16 cellular contexts compared by ENCODE assay signal in genomic region chr17:83085526-83086196, GRCh38. TPM values are rescaled to one million over a fixed set of nuclear protein-coding genes. Genes with fewer than 3 reads are reported as not detected.
DNase-seq lines count a peak whose midpoint lies in the region; ATAC-seq and TF ChIP-seq lines count a peak whose summit lies in the region.
"Had no signal": no experiment of that assay in that cellular context is flagged by ENCODE, and none has a peak within 500 bp of the region (broad histone marks: within the 10 kb centered on the region; RNA-seq: fewer than 3 reads in every experiment).

No MANE protein-coding gene starts in this region.

- TF ChIP-seq RAD21 in IMR-90 (IDR thresholded peaks at IDR 0.05; ENCODE audit: low read length), result no peak

- H3K27me3 ChIP-seq in ACC112 (ENCODE audit: insufficient read depth, low read length), result no peaks in the 10 kb centered on the region
- H3K27me3 ChIP-seq in IMR-90 (ENCODE audit: control insufficient read depth, insufficient read depth, low read length), result no peaks in the 10 kb centered on the region
- H3K27me3 ChIP-seq in esophagus (ENCODE audit: control insufficient read depth in 1 of 2, insufficient read depth in 2 of 2, low read length in 2 of 2), result no peaks in the 10 kb centered on the region
- H3K27me3 ChIP-seq in CD8-positive, alpha-beta T cell (ENCODE audit: insufficient read depth, low read length), result no peaks in the 10 kb centered on the region
- H3K27me3 ChIP-seq: heart left ventricle had no signal

- peak overlapping the region; percentile 61 for H3K4ac ChIP-seq in IMR-90 (ENCODE audit: low read depth, low read length)

- peak overlapping the region; percentile 99 for H2BK5ac ChIP-seq in IMR-90 (ENCODE audit: low read depth, low read length, poor library complexity, severe bottlenecking)

- dilution Hi-C loops in IMR-90 (cut with HindIII; ENCODE audit: low sequenced_read_pairs, unreplicated experiment), result no loop called here

- H4K91ac ChIP-seq in IMR-90 (ENCODE audit: insufficient read depth, low read depth, low read length), result 0 out of 2 replicates have a peak overlapping the region, but pooled peaks have one; percentile 15

- no peak for ATAC-seq in IMR-90 (ENCODE audit: low read depth)
- no peak for ATAC-seq in CD8-positive, alpha-beta T cell
- ATAC-seq: heart left ventricle had no signal

- 70% methylated on average over 11 of the region's 25 CpGs; no CpG with 5 or more reads in 1 of the 2 experiments for WGBS in IMR-90 (ENCODE audit: extremely low coverage in 2 of 2, insufficient read length in 1 of 2), 2 experiments
- WGBS in esophagus, 2 donors, result 84 to 86% methylated on average over 25 of the region's 25 CpGs

- H3K4me3 ChIP-seq in ACC112 (ENCODE audit: low read depth, low read length) (no peak overlapping the region), IMR-90 (ENCODE audit: insufficient read depth, low read depth, low read length) (no peak overlapping the region), esophagus (ENCODE audit: low read depth in 1 of 2, low read length in 2 of 2) (peak overlapping the region; percentile 5 to 12)
- no peak overlapping the region for H3K4me3 ChIP-seq in CD8-positive, alpha-beta T cell (ENCODE audit: low read depth, low read length)
- H3K4me3 ChIP-seq: cardiac muscle cell, heart left ventricle had no signal

- DNase-seq in IMR-90, result no peak
- DNase-seq in osteocyte (ENCODE audit: extremely low spot score, unreplicated experiment), result no peak
- no peak for DNase-seq in globus pallidus (ENCODE audit: low spot score)
- no peak for DNase-seq in stimulated activated CD4-positive, alpha-beta T cell treated with anti-CD3 and anti-CD28 coated beads, Interleukin-2, amount 100 ng/mL, for 48 hours
- DNase-seq in hypothalamus (lab: John Stamatoyannopoulos, UW), result no peak
- no peak for DNase-seq in CD8-positive, alpha-beta T cell
- DNase-seq: activated CD4-positive, alpha-beta T cell treated with anti-CD3 and anti-CD28 coated beads, Interleukin-2, amount 50 U/mL, for 48 hours; activated T-cell treated with anti-CD3 and anti-CD28 coated beads, Interleukin-2, amount 50 U/mL, for 48 hours; heart left ventricle; KG1; naive B cell; NCI-H2029 had no signal

- peaks cover 43% of the 10 kb centered on the region for H3K9me1 ChIP-seq in IMR-90 (ENCODE audit: insufficient read depth, low read length)

- peak overlapping the region in 1 of 2 experiments; percentile 1; a peak in 1 of 4 replicates for H4K8ac ChIP-seq in IMR-90 (ENCODE audit: low read depth in 2 of 2, low read length in 2 of 2)

- no peak overlapping the region for H2BK20ac ChIP-seq in IMR-90 (ENCODE audit: low read depth, low read length)

- TF ChIP-seq CTCF in IMR-90 (conservative IDR thresholded peaks at IDR 0.05; ENCODE audit: low read depth, low read length) (no peak), osteocyte (IDR thresholded peaks at IDR 0.05) (no peak)
- no peak for TF ChIP-seq CTCF in CD8-positive, alpha-beta T cell (IDR thresholded peaks at IDR 0.05)

- no TSS peak for BruUV-seq in IMR-90 (replicated peaks; lab: Mats Ljungman, UMichigan)

- peaks cover 70% of the 10 kb centered on the region for H3K4me1 Mint-ChIP-seq in osteocyte (ENCODE audit: unreplicated experiment)
- H3K4me1 Mint-ChIP-seq in CD8-positive, alpha-beta T cell (ENCODE audit: low read depth), result peaks cover 34% of the 10 kb centered on the region

- peak overlapping the region; percentile 4; the same call in 1 of the 2 replicates for H4K5ac ChIP-seq in IMR-90 (ENCODE audit: low read depth, low read length)

- H3K27ac Mint-ChIP-seq in osteocyte (ENCODE audit: unreplicated experiment), result peak overlapping the region; percentile 42
- no peak overlapping the region for H3K27ac Mint-ChIP-seq in CD8-positive, alpha-beta T cell

- CTCF ChIA-PET in IMR-90 (lab: Yijun Ruan, JAX), result no interaction called here
- CTCF ChIA-PET in CD8-positive, alpha-beta T cell (lab: Charles Lee), result no interaction called here

- no peak overlapping the region for H2AFZ ChIP-seq in ACC112 (ENCODE audit: low read length, unreplicated experiment)
- no peak overlapping the region for H2AFZ ChIP-seq in IMR-90 (replicated peaks; ENCODE audit: low read length, poor library complexity)

- peaks cover 30% of the 10 kb centered on the region for H3K36me3 Mint-ChIP-seq in osteocyte (ENCODE audit: unreplicated experiment)
- H3K36me3 Mint-ChIP-seq in CD8-positive, alpha-beta T cell, result no peaks in the 10 kb centered on the region
- H3K36me3 Mint-ChIP-seq: naive B cell had no signal

- H3K79me1 ChIP-seq in IMR-90 (ENCODE audit: low read depth in 1 of 2, low read length in 2 of 2), result peaks cover 4 to 83% of the 10 kb centered on the region in 2 experiments; a peak in 2 of 4 replicates

- H3K79me2 ChIP-seq in ACC112 (ENCODE audit: control insufficient read depth, insufficient read depth, low read length, unreplicated experiment), result peaks cover 69% of the 10 kb centered on the region

- H3K36me3 ChIP-seq in ACC112 (ENCODE audit: insufficient read depth, low read length) (peaks cover 6% of the 10 kb centered on the region; the same call in 1 of the 2 replicates), IMR-90 (ENCODE audit: control insufficient read depth, insufficient read depth, low read length) (peaks cover 44% of the 10 kb centered on the region; the same call in 1 of the 2 replicates), esophagus (ENCODE audit: control insufficient read depth in 2 of 2, insufficient read depth in 2 of 2, low read length in 1 of 2) (peaks cover 0 to 40% of the 10 kb centered on the region in 2 donors)
- H3K36me3 ChIP-seq in CD8-positive, alpha-beta T cell (ENCODE audit: insufficient read depth, low read length), result no peaks in the 10 kb centered on the region
- H3K36me3 ChIP-seq: cardiac muscle cell had no signal

- peaks cover 91% of the 10 kb centered on the region for H4K20me1 ChIP-seq in IMR-90 (ENCODE audit: insufficient read depth, low read length)

- H3K4me1 ChIP-seq in ACC112 (ENCODE audit: control insufficient read depth, insufficient read depth, low read length, unreplicated experiment) (peaks cover 44% of the 10 kb centered on the region), IMR-90 (ENCODE audit: control insufficient read depth, insufficient read depth, low read length) (peaks cover 51% of the 10 kb centered on the region), esophagus (ENCODE audit: control insufficient read depth in 2 of 2, insufficient read depth in 2 of 2, low read length in 1 of 2) (peaks cover 12 to 49% of the 10 kb centered on the region in 2 donors)
- peaks cover 40% of the 10 kb centered on the region for H3K4me1 ChIP-seq in CD8-positive, alpha-beta T cell (ENCODE audit: insufficient read depth, low read length)

- no peaks in the 10 kb centered on the region for H3K9me3 ChIP-seq in IMR-90 (ENCODE audit: control insufficient read depth, insufficient read depth, low read length)
- H3K9me3 ChIP-seq in esophagus (ENCODE audit: control insufficient read depth in 2 of 2, insufficient read depth in 1 of 2, low read depth in 1 of 2, low read length in 1 of 2), result no peaks in the 10 kb centered on the region
- no peaks in the 10 kb centered on the region for H3K9me3 ChIP-seq in CD8-positive, alpha-beta T cell (ENCODE audit: low read length)
- H3K9me3 ChIP-seq: heart left ventricle, upper lobe of left lung had no signal

- no peak overlapping the region for H3K18ac ChIP-seq in IMR-90 (ENCODE audit: low read depth, low read length)

- peak overlapping the region; percentile 2; the same call in 1 of the 2 replicates for H3K4me2 ChIP-seq in IMR-90 (ENCODE audit: low read depth, low read length)

- peak overlapping the region; percentile 31; the same call in 1 of the 2 replicates for H3K23ac ChIP-seq in IMR-90 (ENCODE audit: low read depth, low read length)

- no peak overlapping the region for H3K9ac ChIP-seq in IMR-90 (ENCODE audit: low read depth, low read length)

- H2BK15ac ChIP-seq in IMR-90 (ENCODE audit: low read depth, low read length), result no peak overlapping the region

- H3K56ac ChIP-seq in IMR-90 (ENCODE audit: extremely low read depth, insufficient read depth, low read length), result no peak overlapping the region

- intact Hi-C loops in IMR-90 (cut with micrococcal nuclease), result no loop called here
- intact Hi-C loops in CD8-positive, alpha-beta T cell (cut with DNase I, micrococcal nuclease), result no loop called here

- no peak overlapping the region for H3K4me3 Mint-ChIP-seq in osteocyte (ENCODE audit: unreplicated experiment)
- no peak overlapping the region for H3K4me3 Mint-ChIP-seq in CD8-positive, alpha-beta T cell

- no peak overlapping the region for H3K14ac ChIP-seq in IMR-90 (replicated peaks; ENCODE audit: low read depth, low read length)

- no peaks in the 10 kb centered on the region for H3K9me3 Mint-ChIP-seq in osteocyte (ENCODE audit: unreplicated experiment)
- H3K9me3 Mint-ChIP-seq in CD8-positive, alpha-beta T cell, result no peaks in the 10 kb centered on the region
- H3K9me3 Mint-ChIP-seq: naive B cell had no signal

- in situ Hi-C loops in IMR-90 (cut with MboI; ENCODE audit: low sequenced_read_pairs), result no loop called here

- POLR2A ChIA-PET in IMR-90 (lab: Charles Lee; ENCODE audit: unreplicated experiment), result no interaction called here
- POLR2A ChIA-PET in CD8-positive, alpha-beta T cell (lab: Charles Lee), result no interaction called here

- H2BK120ac ChIP-seq in IMR-90 (ENCODE audit: low read depth, low read length), result no peak overlapping the region

- peak overlapping the region; percentile 56 for H2AK5ac ChIP-seq in IMR-90 (ENCODE audit: low read depth, low read length)

- no peak for TF ChIP-seq POLR2A in IMR-90 (IDR thresholded peaks at IDR 0.05; ENCODE audit: low read depth, low read length)

- H2AK9ac ChIP-seq in IMR-90 (replicated peaks; ENCODE audit: low read depth, low read length, poor library complexity), result peak overlapping the region; percentile 56

- peak overlapping the region; percentile 89 for H3K27ac ChIP-seq in ACC112 (ENCODE audit: low read depth, low read length)
- peak overlapping the region; percentile 54 for H3K27ac ChIP-seq in IMR-90 (ENCODE audit: insufficient read depth, low read length)
- H3K27ac ChIP-seq in esophagus (ENCODE audit: low read depth in 2 of 2, low read length in 1 of 2), result peak overlapping the region in 1 of 2 donors; percentile 56
- no peak overlapping the region for H3K27ac ChIP-seq in CD8-positive, alpha-beta T cell (ENCODE audit: low read depth, low read length)
- H3K27ac ChIP-seq: cardiac muscle cell had no signal

- H3K27me3 Mint-ChIP-seq in osteocyte (ENCODE audit: unreplicated experiment), result no peaks in the 10 kb centered on the region
- no peaks in the 10 kb centered on the region for H3K27me3 Mint-ChIP-seq in CD8-positive, alpha-beta T cell (ENCODE audit: low read depth)
- H3K27me3 Mint-ChIP-seq: naive B cell had no signal

TF ChIP-seq in IMR-90, 13 proteins besides CTCF, POLR2A, EP300 and RAD21 (continues in another document):
- no peak for TF ChIP-seq MXI1 (IDR thresholded peaks at IDR 0.05; ENCODE audit: borderline replicate concordance, low read depth, low read length)
- TF ChIP-seq MAFK (IDR thresholded peaks at IDR 0.05; ENCODE audit: low read depth, low read length), result no peak

RNA-seq across cellular contexts. Expression of gene METRNL, which starts 6.3 kb away (rescaled TPM):
- 17.9 and 21.4 TPM in 2 replicates for total RNA-seq in IMR-90 (2012; rRNA removed)
- polyA plus RNA-seq in IMR-90 (2012; rRNA removed), result 48.2 and 60.2 TPM in 2 replicates
- 73.7 and 167 TPM in 2 replicates for polyA plus RNA-seq in IMR-90 (2012; cell fraction: cytosol; rRNA removed)
- polyA plus RNA-seq in IMR-90 (2012; cell fraction: nucleus; rRNA removed; ENCODE audit: low replicate concordance), result 50.0 and 129 TPM in 2 replicates
- 100 to 1,000 TPM; 143 to 169 TPM for polyA plus RNA-seq in esophagus
- 214 and 217 TPM in 2 replicates for total RNA-seq in osteocyte
- total RNA-seq in CD8-positive, alpha-beta T cell, result 100 to 1,000 TPM; 153 to 158 TPM

Comparison
In these comparisons a context has a peak if more than half of its experiments do, and no peak if none do; other contexts are left out.
1. H3K4me3 ChIP-seq: peak in esophagus (2 of 2); none in ACC112 (single experiment), IMR-90 (single experiment) and CD8-positive, alpha-beta T cell (single experiment).